In genomic region chr5:159435855-159436254, GRCh38 we compare ENCODE assay signal across 6 cellular contexts.
"Had no signal": no experiment of that assay in that cellular context is flagged by ENCODE, and none has a peak within 500 bp of the region (broad histone marks: within the 10 kb centered on the region; RNA-seq: fewer than 3 reads in every experiment).

No MANE protein-coding gene starts in this region.

- H3K4me1 Mint-ChIP-seq: GM23338, H9 had no signal

- ATAC-seq: GM23338, K562 had no signal

- H3K4me2 ChIP-seq: GM23338 had no signal

- H3K9me3 Mint-ChIP-seq: GM23338, H9, HFFc6 had no signal

- H3K4me3 ChIP-seq: GM23338, K562 had no signal

- H3K27ac Mint-ChIP-seq: GM23338, H9, HFFc6 had no signal

- DNase-seq: H9, HCEC 1CT, HFFc6, IMR-90 had no signal

- H2AFZ ChIP-seq: GM23338 had no signal

- H3K4me3 Mint-ChIP-seq: GM23338, H9, HFFc6 had no signal
